In the genomic region with DNA sequence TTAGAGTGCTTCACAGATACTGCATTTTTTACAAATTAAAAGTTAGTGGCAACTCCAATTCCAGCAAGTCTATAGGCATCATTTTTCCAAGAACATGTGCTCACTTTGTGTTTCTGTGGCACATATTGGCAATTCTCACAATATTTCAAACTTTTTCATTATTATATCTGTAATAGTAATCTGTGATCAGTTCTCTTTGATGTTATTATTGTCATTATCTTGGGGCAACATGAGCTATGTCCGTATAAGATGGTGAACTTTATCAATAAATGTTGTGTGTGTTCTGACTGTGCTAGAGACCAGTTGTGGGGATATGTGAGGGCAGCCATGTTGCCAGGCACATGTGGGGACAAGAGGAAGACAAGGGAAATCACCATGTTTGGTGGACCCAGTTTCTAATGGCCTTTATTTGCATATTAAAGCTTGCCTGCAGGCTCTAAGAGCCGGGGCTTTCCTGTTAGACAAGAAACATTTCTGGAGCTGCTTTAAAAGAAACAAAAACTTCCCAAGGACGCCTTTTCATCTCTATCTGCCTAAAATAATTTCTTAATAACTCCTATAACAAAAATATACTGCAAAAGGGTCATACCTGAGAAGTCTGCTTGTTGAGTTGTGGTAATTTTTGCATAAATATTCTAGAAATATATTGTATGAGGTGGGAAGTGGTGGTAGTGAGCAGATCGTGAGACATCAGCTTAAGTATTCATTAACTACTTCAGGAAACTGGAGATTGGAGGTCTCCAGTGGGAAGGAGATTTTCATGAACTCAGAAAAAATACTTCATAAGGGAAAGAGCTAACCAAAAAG, we compare ENCODE assay signal across 13 cellular contexts. TPM values are rescaled to one million over a fixed set of nuclear protein-coding genes. Genes with fewer than 3 reads are reported as not detected.
DNase-seq lines count a peak whose midpoint lies in the region; ATAC-seq and TF ChIP-seq lines count a peak whose summit lies in the region.
"Had no signal": no experiment of that assay in that cellular context is flagged by ENCODE, and none has a peak within 500 bp of the region (broad histone marks: within the 10 kb centered on the region; RNA-seq: fewer than 3 reads in every experiment).

No MANE protein-coding gene starts in this region.

- H3K4me1 ChIP-seq in breast epithelium, result no peaks in the 10 kb centered on the region

- intact Hi-C loops in breast epithelium (cut with DNase I; ENCODE audit: low total_unique reads), result no loop called here

- DNase-seq in GM12864 (ENCODE audit: low read depth) (peak; percentile 65), NCI-H526 (lab: John Stamatoyannopoulos, UW) (peak; percentile 13 to 45), MG63 (no peak), ecto neural progenitor cell (ENCODE audit: low spot score) (no peak), foreskin melanocyte (no peak), breast epithelium (ENCODE audit: low spot score in 2 of 2) (no peak)
- DNase-seq: activated CD4-positive, alpha-beta T cell treated with anti-CD3 and anti-CD28 coated beads for 48 hours; anterior cingulate cortex; esophagus squamous epithelium; mammary epithelial cell had no signal

- TF ChIP-seq CTCF in GM12864 (IDR thresholded peaks at IDR 0.05; ENCODE audit: low read depth, low read length, missing control alignments) (no peak), breast epithelium (IDR thresholded peaks at IDR 0.05) (no peak)

- H3K4me3 ChIP-seq in GM12864 (ENCODE audit: low read depth, low read length) (peak overlapping the region; percentile 21; the same call in 1 of the 2 replicates), MG63 (no peak overlapping the region), breast epithelium (no peak overlapping the region)
- H3K4me3 ChIP-seq: esophagus squamous epithelium had no signal

- H3K36me3 ChIP-seq in MG63 (no peaks in the 10 kb centered on the region), breast epithelium (no peaks in the 10 kb centered on the region)
- H3K36me3 ChIP-seq: esophagus squamous epithelium had no signal

- H3K27me3 ChIP-seq in MG63 (no peaks in the 10 kb centered on the region), breast epithelium (no peaks in the 10 kb centered on the region)
- H3K27me3 ChIP-seq: esophagus squamous epithelium had no signal

- no peak for TF ChIP-seq POLR2A in breast epithelium (IDR thresholded peaks at IDR 0.05)

- peak overlapping the region in 1 of 2 donors; percentile 21 for H3K27ac ChIP-seq in breast epithelium

- ATAC-seq in GM19455 (IDR thresholded peaks at IDR 0.05; ENCODE audit: unreplicated experiment), result peak; percentile 98
- ATAC-seq in HG02973 (IDR thresholded peaks at IDR 0.05; ENCODE audit: unreplicated experiment), result peak; percentile 99
- ATAC-seq: stimulated activated effector memory CD8-positive, alpha-beta T cell treated with anti-CD3 and anti-CD28 coated beads, Interleukin-12 subunit alpha, Interleukin-12 subunit beta, amount 100 ng/mL, for 72 hours had no signal

- H3K9me3 ChIP-seq in MG63, result no peaks in the 10 kb centered on the region
- peaks cover 0 to 4% of the 10 kb centered on the region in 2 donors for H3K9me3 ChIP-seq in breast epithelium
- H3K9me3 ChIP-seq: esophagus squamous epithelium had no signal

RNA-seq across cellular contexts. Expression of gene KYNU, which starts 37.2 kb away (rescaled TPM):
- total RNA-seq in MG63 (2014; rRNA removed; shearing (Covaris generic); ENCODE audit: low replicate concordance), result 0.82 TPM in 1 of 2 replicates, not detected in the other
- total RNA-seq in breast epithelium, result 10 to 100 TPM in 2 of 3 donors, 1 to 10 TPM in 1; 6.9 to 13.1 (median 11.7) TPM

Comparison
In these comparisons a context has a peak if more than half of its experiments do, and no peak if none do; other contexts are left out.
1. DNase-seq: peak in GM12864 (single experiment) and NCI-H526 (2 of 2); none in MG63 (single experiment), ecto neural progenitor cell (single experiment), foreskin melanocyte (single experiment) and breast epithelium (0 of 2).